Comparison of ENCODE assay signal across 38 cellular contexts in the genomic region with DNA sequence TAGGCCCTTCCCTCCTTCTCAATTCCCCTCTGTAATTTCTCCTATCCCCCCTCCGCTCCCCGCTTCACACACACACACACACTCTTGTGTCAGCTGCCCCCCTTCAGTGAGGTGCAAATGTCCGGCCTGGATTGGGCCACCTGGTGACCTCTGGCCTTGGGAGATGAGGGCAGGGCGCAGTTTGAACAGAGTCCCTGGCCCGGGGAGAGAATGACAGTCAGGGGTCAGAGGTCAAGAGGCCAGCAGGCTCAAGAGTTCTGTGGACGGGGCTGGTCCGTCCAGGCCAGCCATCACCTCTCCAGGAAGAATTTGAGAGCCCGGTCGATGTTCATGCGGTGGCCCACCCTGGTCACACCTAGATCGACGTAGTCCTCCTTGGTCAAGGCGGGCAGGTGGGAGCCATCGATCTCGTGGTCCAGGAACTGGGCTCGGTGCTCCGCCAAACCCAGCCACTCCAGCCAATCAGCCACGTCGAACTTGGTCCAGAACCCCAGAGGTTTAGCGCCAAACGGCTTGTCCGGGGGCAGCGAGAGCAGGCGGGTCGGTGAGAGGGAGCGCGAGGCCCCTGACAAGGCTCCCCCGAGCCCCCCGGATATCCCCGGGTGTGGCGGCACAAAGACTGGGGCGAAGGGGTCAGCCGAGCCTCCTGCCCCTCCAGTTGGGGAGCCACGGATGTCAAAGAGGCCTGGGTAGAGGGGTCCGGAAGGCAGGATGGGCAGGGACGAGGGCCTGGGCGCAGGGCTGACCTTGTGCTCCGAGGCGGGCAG. TPM values are rescaled to one million over a fixed set of nuclear protein-coding genes. Genes with fewer than 3 reads are reported as not detected.
"Had no signal": no experiment of that assay in that cellular context is flagged by ENCODE, and none has a peak within 500 bp of the region (broad histone marks: within the 10 kb centered on the region; RNA-seq: fewer than 3 reads in every experiment).

No MANE protein-coding gene starts in this region.

- DNase-seq: activated CD4-positive, alpha-beta memory T cell treated with anti-CD3 and anti-CD28 coated beads for 36 hours; activated CD4-positive, alpha-beta T cell treated with anti-CD3 and anti-CD28 coated beads for 36 hours; activated CD4-positive, alpha-beta T cell treated with anti-CD3 and anti-CD28 coated beads, Interleukin-2, amount 10 ng/mL, durations not matched to agents 24 days and 14 days; activated CD4-positive, CD25-positive, alpha-beta regulatory T cell; activated CD4-positive, CD25-positive, alpha-beta regulatory T cell treated with anti-CD3 and anti-CD28 coated beads, Interleukin-2, amount 50 U/mL, for 72 hours; activated CD8-positive, alpha-beta memory T cell treated with anti-CD3 and anti-CD28 coated beads, Interleukin-2, amount 10 ng/mL, durations not matched to agents 7 days and 5 days; activated CD8-positive, alpha-beta memory T cell treated with anti-CD3 and anti-CD28 coated beads, Interleukin-2, amount 50 U/mL, for 4 hours; activated CD8-positive, alpha-beta T cell treated with anti-CD3 and anti-CD28 coated beads, Interleukin-2, amount 10 ng/mL, durations not matched to agents 7 days and 5 days; activated effector memory CD4-positive, alpha-beta T cell treated with anti-CD3 and anti-CD28 coated beads, Interleukin-2, amount 50 U/mL, for 16 hours; activated naive CD4-positive, alpha-beta T cell; activated naive CD4-positive, alpha-beta T cell treated with anti-CD3 and anti-CD28 coated beads, Interleukin-2, amount 10 ng/mL, durations not matched to agents 7 days and 5 days; activated naive CD8-positive, alpha-beta T cell treated with anti-CD3 and anti-CD28 coated beads, Interleukin-2, amount 10 ng/mL, durations not matched to agents 7 days and 5 days; activated T-cell treated with anti-CD3 and anti-CD28 coated beads, Interleukin-2, amount 50 U/mL, for 1 hour; activated T-cell treated with anti-CD3 and anti-CD28 coated beads, Interleukin-2, amount 50 U/mL, for 48 hours; brain microvascular endothelial cell; cortex of kidney; dermis blood vessel endothelial cell; effector CD4-positive, alpha-beta T cell; effector memory CD8-positive, alpha-beta T cell; erythroblast; foreskin keratinocyte; gastrocnemius medialis; glutamatergic neuron; heart left ventricle; T-helper 1 cell; T-helper 17 cell; T1000; WERI-Rb-1 had no signal

- H3K4me3 ChIP-seq: ascending aorta, esophagus muscularis mucosa, gastrocnemius medialis, heart left ventricle had no signal

- ATAC-seq: activated CD4-positive, alpha-beta T cell treated with anti-CD3 and anti-CD28 coated beads for 36 hours; activated CD8-positive, alpha-beta memory T cell treated with anti-CD3 and anti-CD28 coated beads, Interleukin-2, amount 10 ng/mL, durations not matched to agents 7 days and 5 days; activated CD8-positive, alpha-beta T cell treated with anti-CD3 and anti-CD28 coated beads, Interleukin-2, amount 10 ng/mL, durations not matched to agents 7 days and 5 days; activated naive CD4-positive, alpha-beta T cell treated with anti-CD3 and anti-CD28 coated beads, Interleukin-2, amount 50 U/mL, for 72 hours; effector memory CD8-positive, alpha-beta T cell; foreskin keratinocyte; gastrocnemius medialis; heart left ventricle; T-helper 17 cell had no signal

- H3K4me1 ChIP-seq: ascending aorta, foreskin keratinocyte, gastrocnemius medialis had no signal

- H3K27ac ChIP-seq: ascending aorta, brain microvascular endothelial cell, esophagus muscularis mucosa, foreskin keratinocyte, gastrocnemius medialis, heart left ventricle, WERI-Rb-1 had no signal

- H3K36me3 Mint-ChIP-seq: activated naive CD8-positive, alpha-beta T cell treated with anti-CD3 and anti-CD28 coated beads, Interleukin-2, amount 10 ng/mL, durations not matched to agents 7 days and 5 days had no signal

- H3K4me3 Mint-ChIP-seq: activated CD4-positive, alpha-beta memory T cell treated with anti-CD3 and anti-CD28 coated beads for 36 hours; activated CD4-positive, alpha-beta T cell treated with anti-CD3 and anti-CD28 coated beads for 36 hours; activated CD4-positive, alpha-beta T cell treated with anti-CD3 and anti-CD28 coated beads, Interleukin-2, amount 10 ng/mL, durations not matched to agents 24 days and 14 days; activated CD8-positive, alpha-beta memory T cell treated with anti-CD3 and anti-CD28 coated beads, Interleukin-2, amount 10 ng/mL, durations not matched to agents 7 days and 5 days; activated CD8-positive, alpha-beta T cell treated with anti-CD3 and anti-CD28 coated beads, Interleukin-2, amount 10 ng/mL, durations not matched to agents 7 days and 5 days; activated naive CD4-positive, alpha-beta T cell treated with anti-CD3 and anti-CD28 coated beads, Interleukin-2, amount 10 ng/mL, durations not matched to agents 7 days and 5 days; activated naive CD8-positive, alpha-beta T cell treated with anti-CD3 and anti-CD28 coated beads, Interleukin-2, amount 10 ng/mL, durations not matched to agents 7 days and 5 days; activated T-helper 1 cell treated with anti-CD3 and anti-CD28 coated beads, Interleukin-12 subunit alpha, Interleukin-12 subunit beta, Interleukin-2, Interleukin-4 antibody, amounts not matched to agents 30 ng/mL and 10 ng/mL and 1 ng/mL, durations not matched to agents 14 hours and 24 hours and 36 hours; central memory CD8-positive, alpha-beta T cell; effector memory CD8-positive, alpha-beta T cell; T-helper 17 cell; T-helper 2 cell treated with Interferon-gamma antibody and Interleukin-4, amounts not matched to agents 5 μg/mL and 100 μg/mL, for 36 hours had no signal

- H3K27ac Mint-ChIP-seq: activated CD4-positive, alpha-beta memory T cell treated with anti-CD3 and anti-CD28 coated beads for 36 hours; activated CD4-positive, alpha-beta T cell treated with anti-CD3 and anti-CD28 coated beads for 36 hours; activated CD4-positive, alpha-beta T cell treated with anti-CD3 and anti-CD28 coated beads, Interleukin-2, amount 10 ng/mL, durations not matched to agents 24 days and 14 days; activated CD8-positive, alpha-beta memory T cell treated with anti-CD3 and anti-CD28 coated beads, Interleukin-2, amount 10 ng/mL, durations not matched to agents 7 days and 5 days; activated CD8-positive, alpha-beta T cell treated with anti-CD3 and anti-CD28 coated beads, Interleukin-2, amount 10 ng/mL, durations not matched to agents 7 days and 5 days; activated naive CD4-positive, alpha-beta T cell treated with anti-CD3 and anti-CD28 coated beads, Interleukin-2, amount 10 ng/mL, durations not matched to agents 7 days and 5 days; activated naive CD8-positive, alpha-beta T cell treated with anti-CD3 and anti-CD28 coated beads, Interleukin-2, amount 10 ng/mL, durations not matched to agents 7 days and 5 days; activated T-helper 1 cell treated with anti-CD3 and anti-CD28 coated beads, Interleukin-12 subunit alpha, Interleukin-12 subunit beta, Interleukin-2, Interleukin-4 antibody, amounts not matched to agents 30 ng/mL and 10 ng/mL and 1 ng/mL, durations not matched to agents 14 hours and 24 hours and 36 hours; activated T-helper 2 cell treated with anti-CD3 and anti-CD28 coated beads, Interferon-gamma antibody, Interleukin-2, Interleukin-4, amounts not matched to agents 10 μg/mL and 5 μg/mL and 100 μg/mL, durations not matched to agents 14 hours and 24 hours and 36 hours; effector memory CD8-positive, alpha-beta T cell; T-helper 17 cell; T-helper 2 cell treated with Interferon-gamma antibody and Interleukin-4, amounts not matched to agents 5 μg/mL and 100 μg/mL, for 36 hours had no signal

- H3K9me3 ChIP-seq: ascending aorta, gastrocnemius medialis, heart left ventricle had no signal

- FAIRE-seq: bronchial epithelial cell had no signal

- H3K36me3 ChIP-seq: ascending aorta, brain microvascular endothelial cell, esophagus muscularis mucosa, gastrocnemius medialis, heart left ventricle had no signal

RNA-seq across cellular contexts. Expression of gene C19orf81, which starts 12.6 kb away (rescaled TPM):
- total RNA-seq: activated CD8-positive, alpha-beta T cell treated with anti-CD3 and anti-CD28 coated beads, Interleukin-2, amount 10 ng/mL, durations not matched to agents 7 days and 5 days; activated T-helper 1 cell treated with anti-CD3 and anti-CD28 coated beads, Interleukin-12 subunit alpha, Interleukin-12 subunit beta, Interleukin-2, Interleukin-4 antibody, amounts not matched to agents 30 ng/mL and 10 ng/mL and 1 ng/mL, durations not matched to agents 14 hours and 24 hours and 36 hours; activated T-helper 2 cell treated with anti-CD3 and anti-CD28 coated beads, Interferon-gamma antibody, Interleukin-2, Interleukin-4, amounts not matched to agents 10 μg/mL and 5 μg/mL and 100 μg/mL, durations not matched to agents 14 hours and 24 hours and 36 hours; ascending aorta; bronchial epithelial cell; dermis blood vessel endothelial cell; foreskin keratinocyte; gastrocnemius medialis; T-helper 17 cell had no signal
- polyA plus RNA-seq: heart left ventricle had no signal

RNA-seq across cellular contexts. Expression of gene SYT3, which starts 22.2 kb away (rescaled TPM):
- total RNA-seq: activated CD4-positive, alpha-beta memory T cell treated with anti-CD3 and anti-CD28 coated beads for 36 hours; activated CD4-positive, alpha-beta T cell treated with anti-CD3 and anti-CD28 coated beads, Interleukin-2, amount 10 ng/mL, durations not matched to agents 24 days and 14 days; activated CD8-positive, alpha-beta memory T cell treated with anti-CD3 and anti-CD28 coated beads, Interleukin-2, amount 10 ng/mL, durations not matched to agents 7 days and 5 days; activated CD8-positive, alpha-beta T cell treated with anti-CD3 and anti-CD28 coated beads, Interleukin-2, amount 10 ng/mL, durations not matched to agents 7 days and 5 days; activated T-helper 1 cell treated with anti-CD3 and anti-CD28 coated beads, Interleukin-12 subunit alpha, Interleukin-12 subunit beta, Interleukin-2, Interleukin-4 antibody, amounts not matched to agents 30 ng/mL and 10 ng/mL and 1 ng/mL, durations not matched to agents 14 hours and 24 hours and 36 hours; activated T-helper 2 cell treated with anti-CD3 and anti-CD28 coated beads, Interferon-gamma antibody, Interleukin-2, Interleukin-4, amounts not matched to agents 10 μg/mL and 5 μg/mL and 100 μg/mL, durations not matched to agents 14 hours and 24 hours and 36 hours; bronchial epithelial cell; cardiac septum; foreskin keratinocyte; T-helper 17 cell had no signal
- polyA plus RNA-seq: foreskin keratinocyte had no signal

RNA-seq across cellular contexts. Expression of gene SHANK1, which starts 57.7 kb away (rescaled TPM):
- total RNA-seq: activated CD4-positive, alpha-beta memory T cell treated with anti-CD3 and anti-CD28 coated beads for 36 hours; activated CD4-positive, alpha-beta T cell treated with anti-CD3 and anti-CD28 coated beads for 36 hours; activated CD4-positive, alpha-beta T cell treated with anti-CD3 and anti-CD28 coated beads, Interleukin-2, amount 10 ng/mL, durations not matched to agents 24 days and 14 days; activated CD8-positive, alpha-beta memory T cell treated with anti-CD3 and anti-CD28 coated beads for 36 hours; activated CD8-positive, alpha-beta memory T cell treated with anti-CD3 and anti-CD28 coated beads, Interleukin-2, amount 10 ng/mL, durations not matched to agents 7 days and 5 days; activated CD8-positive, alpha-beta T cell treated with anti-CD3 and anti-CD28 coated beads, Interleukin-2, amount 10 ng/mL, durations not matched to agents 7 days and 5 days; activated naive CD8-positive, alpha-beta T cell treated with anti-CD3 and anti-CD28 coated beads, Interleukin-2, amount 10 ng/mL, durations not matched to agents 7 days and 5 days; activated T-helper 1 cell treated with anti-CD3 and anti-CD28 coated beads, Interleukin-12 subunit alpha, Interleukin-12 subunit beta, Interleukin-2, Interleukin-4 antibody, amounts not matched to agents 30 ng/mL and 10 ng/mL and 1 ng/mL, durations not matched to agents 14 hours and 24 hours and 36 hours; activated T-helper 2 cell treated with anti-CD3 and anti-CD28 coated beads, Interferon-gamma antibody, Interleukin-2, Interleukin-4, amounts not matched to agents 10 μg/mL and 5 μg/mL and 100 μg/mL, durations not matched to agents 14 hours and 24 hours and 36 hours; bronchial epithelial cell; T-helper 17 cell had no signal
